Comparison of ENCODE assay signal across 1 cellular context in genomic region chr19:41265376-41266153, GRCh38.
TF ChIP-seq lines count a peak whose summit lies in the region.

No MANE protein-coding gene starts in this region.

TF ChIP-seq in K562, 482 proteins besides CTCF, POLR2A, EP300 and RAD21 (continued from another document):
- no peak for TF ChIP-seq IFI16 (CRISPR knock-in tag; IDR thresholded peaks at IDR 0.05)
- no peak for TF ChIP-seq STAT5A (IDR thresholded peaks at IDR 0.05; ENCODE audit: borderline replicate concordance, low read length)
- TF ChIP-seq STAT5B (CRISPR knock-in tag; IDR thresholded peaks at IDR 0.05), result no peak
- no peak for TF ChIP-seq NELFE (IDR thresholded peaks at IDR 0.05; ENCODE audit: insufficient read depth, insufficient read length)
- no peak for TF ChIP-seq NR2C1 (IDR thresholded peaks at IDR 0.05)
- TF ChIP-seq NR2C1 (tag; IDR thresholded peaks at IDR 0.05), result no peak
- TF ChIP-seq MAX (CRISPR knock-in tag; IDR thresholded peaks at IDR 0.05), result 0 out of 2 replicates have a peak, but pooled peaks have one; percentile 45
- no peak for TF ChIP-seq TCF7 (IDR thresholded peaks at IDR 0.05; ENCODE audit: borderline replicate concordance)
- TF ChIP-seq SLC30A9 (CRISPR knock-in tag; IDR thresholded peaks at IDR 0.05), result no peak
- TF ChIP-seq MTF1 (CRISPR knock-in tag; IDR thresholded peaks at IDR 0.05; ENCODE audit: borderline replicate concordance), result no peak
- 0 out of 2 replicates have a peak, but pooled peaks have one; percentile 13 for TF ChIP-seq NFIC (IDR thresholded peaks at IDR 0.05)
- no peak for TF ChIP-seq KAT7 (CRISPR knock-in tag; IDR thresholded peaks at IDR 0.05; ENCODE audit: borderline replicate concordance)
- no peak for TF ChIP-seq SREBF1 (IDR thresholded peaks at IDR 0.05; ENCODE audit: borderline replicate concordance, low read depth, low read length)
- no peak for TF ChIP-seq RBFOX2 (IDR thresholded peaks at IDR 0.05; ENCODE audit: low read depth, low read length)
- TF ChIP-seq MEF2A (IDR thresholded peaks at IDR 0.05; ENCODE audit: control insufficient read depth, low read depth, low read length), result no peak
- TF ChIP-seq ZFX (CRISPR knock-in tag; IDR thresholded peaks at IDR 0.05), result 0 out of 2 replicates have a peak, but pooled peaks have one; percentile 14
- TF ChIP-seq NFRKB (IDR thresholded peaks at IDR 0.05; ENCODE audit: low read depth), result no peak
